8 cellular contexts compared by ENCODE assay signal in genomic region chr9:136995772-136996308, GRCh38. TPM values are rescaled to one million over a fixed set of nuclear protein-coding genes. Genes with fewer than 3 reads are reported as not detected.
DNase-seq lines count a peak whose midpoint lies in the region; ATAC-seq, FAIRE-seq and TF ChIP-seq lines count a peak whose summit lies in the region.

No MANE protein-coding gene starts in this region.

- H3K36me3 ChIP-seq in BLaER1, result peaks cover 15% of the 10 kb centered on the region
- H3K36me3 ChIP-seq in HEK293 (ENCODE audit: control insufficient read depth in 2 of 2, insufficient read depth in 1 of 2, low read length in 2 of 2), result peaks cover 0 to 18% of the 10 kb centered on the region in 2 experiments; a peak in 1 of 3 replicates

- in situ Hi-C loops in astrocyte of the spinal cord (cut with HindIII; ENCODE audit: low sequenced_read_pairs), result no loop called here

- no peaks in the 10 kb centered on the region for H3K9me3 ChIP-seq in BLaER1
- no peaks in the 10 kb centered on the region for H3K9me3 ChIP-seq in HEK293 (ENCODE audit: control insufficient read depth, insufficient read depth, low read depth, low read length)

- POLR2A ChIA-PET in HEK293 (lab: Yijun Ruan, JAX), result interaction anchor here (0.7 to 1.6 kb wide), 14 partner anchors 9 to 245 kb away, joined by 3 to 8 read pairs (median 4); partner anchors contain the start of gene TUBB4B
- POLR2A ChIA-PET in naive thymus-derived CD8-positive, alpha-beta T cell (lab: Charles Lee), result interaction anchor here (1.0 to 9.3 kb wide), 17 partner anchors 8 to 205 kb away, joined by 3 to 113 read pairs (median 4); partner anchors contain the start of genes C8G, CCDC183, FBXW5 and FUT7

- no peaks in the 10 kb centered on the region for H3K9me3 Mint-ChIP-seq in naive thymus-derived CD8-positive, alpha-beta T cell

- ATAC-seq in naive thymus-derived CD8-positive, alpha-beta T cell, result no peak
- ATAC-seq in GM18907 (IDR thresholded peaks at IDR 0.05; ENCODE audit: unreplicated experiment), result no peak

- no peak for FAIRE-seq in GM12892 (lab: Jason Lieb, UNC)

- H3K27me3 Mint-ChIP-seq in naive thymus-derived CD8-positive, alpha-beta T cell, result no peaks in the 10 kb centered on the region

- H3K4me2 ChIP-seq in BLaER1, result peak overlapping the region; percentile 84

- H3K27me3 ChIP-seq in BLaER1, result no peaks in the 10 kb centered on the region

- CTCF ChIA-PET in HEK293 (lab: Yijun Ruan, JAX), result interaction anchor here (0.7 to 5.4 kb wide), 5 partner anchors 34 to 208 kb away, joined by 3 to 38 read pairs (median 4); partner anchors contain the start of gene ABCA2

- H3K4me3 Mint-ChIP-seq in naive thymus-derived CD8-positive, alpha-beta T cell, result peak overlapping the region; percentile 60 to 87 (median 77)

- DNase-seq in astrocyte of the spinal cord (ENCODE audit: low read depth, low spot score) (peak; percentile 32), GM12892 (ENCODE audit: insufficient read length) (no peak), NCI-H187 treated with DMSO at 0.1 percent for 48 hours (lab: John Stamatoyannopoulos, UW) (no peak), DMS153 treated with DMSO at 0.1 percent for 48 hours (lab: John Stamatoyannopoulos, UW; ENCODE audit: unreplicated experiment) (no peak)
- no peak for DNase-seq in naive thymus-derived CD8-positive, alpha-beta T cell

- peak overlapping the region; percentile 66 for H3K9ac ChIP-seq in BLaER1

- H3K4me3 ChIP-seq in BLaER1, result no peak overlapping the region
- no peak overlapping the region for H3K4me3 ChIP-seq in HEK293 (ENCODE audit: low read depth, low read length)
- H3K4me3 ChIP-seq in astrocyte of the spinal cord (ENCODE audit: low read depth, low read length), result peak overlapping the region; percentile 13

- H3K4me1 ChIP-seq in BLaER1, result peaks cover 81% of the 10 kb centered on the region
- peaks cover 5% of the 10 kb centered on the region for H3K4me1 ChIP-seq in HEK293 (ENCODE audit: control insufficient read depth, insufficient read depth, low read length)

- H3K27ac ChIP-seq in BLaER1 (peak overlapping the region; percentile 46; the same call in 1 of the 2 replicates), HEK293 (ENCODE audit: extremely low read depth, low read depth, low read length) (no peak overlapping the region)

- H3K36me3 Mint-ChIP-seq in naive thymus-derived CD8-positive, alpha-beta T cell, result peaks cover 0 to 5% (median 2%) of the 10 kb centered on the region in 3 donors

- peak overlapping the region; percentile 69 to 98 (median 90) for H3K27ac Mint-ChIP-seq in naive thymus-derived CD8-positive, alpha-beta T cell

- H4K20me1 ChIP-seq in BLaER1, result peaks cover 24% of the 10 kb centered on the region

- peaks cover 20 to 63% (median 59%) of the 10 kb centered on the region in 4 donors for H3K4me1 Mint-ChIP-seq in naive thymus-derived CD8-positive, alpha-beta T cell

- TF ChIP-seq POLR2A in GM12892 (IDR thresholded peaks at IDR 0.05; ENCODE audit: low read depth, low read length), result no peak

- TF ChIP-seq CTCF in HEK293 (tag by site-specific recombination; IDR thresholded peaks at IDR 0.05), result no peak
- TF ChIP-seq CTCF in astrocyte of the spinal cord (IDR thresholded peaks at IDR 0.05; ENCODE audit: low read depth, low read length), result no peak

TF ChIP-seq in HEK293, 187 proteins besides CTCF, POLR2A, EP300 and RAD21:
- TF ChIP-seq SP3 (tag by site-specific recombination; IDR thresholded peaks at IDR 0.05) (no peak), KLF1 (tag by site-specific recombination; IDR thresholded peaks at IDR 0.05) (peak; percentile 63; the same call in 1 of the 2 replicates), ZNF24 (tag by site-specific recombination; IDR thresholded peaks at IDR 0.05) (no peak), ZIC2 (tag by site-specific recombination; IDR thresholded peaks at IDR 0.05) (peak; percentile 32), ZNF785 (tag by site-specific recombination; IDR thresholded peaks at IDR 0.05) (no peak), ZXDB (tag by site-specific recombination; IDR thresholded peaks at IDR 0.05) (0 out of 2 replicates have a peak, but pooled peaks have one; percentile 23), ZNF830 (tag by site-specific recombination; IDR thresholded peaks at IDR 0.05; ENCODE audit: low read depth) (no peak), ZBTB8A (tag by site-specific recombination; IDR thresholded peaks at IDR 0.05) (peak; percentile 6; the same call in 1 of the 2 replicates), GLI4 (tag by site-specific recombination; IDR thresholded peaks at IDR 0.05) (no peak), GLIS1 (tag by site-specific recombination; IDR thresholded peaks at IDR 0.05) (peak; percentile 50), ZNF426 (tag by site-specific recombination; IDR thresholded peaks at IDR 0.05) (no peak), EGR2 (tag by site-specific recombination; IDR thresholded peaks at IDR 0.05; ENCODE audit: low read depth) (peak; percentile 41; the same call in 1 of the 2 replicates)
- TF ChIP-seq, protein P1, sequence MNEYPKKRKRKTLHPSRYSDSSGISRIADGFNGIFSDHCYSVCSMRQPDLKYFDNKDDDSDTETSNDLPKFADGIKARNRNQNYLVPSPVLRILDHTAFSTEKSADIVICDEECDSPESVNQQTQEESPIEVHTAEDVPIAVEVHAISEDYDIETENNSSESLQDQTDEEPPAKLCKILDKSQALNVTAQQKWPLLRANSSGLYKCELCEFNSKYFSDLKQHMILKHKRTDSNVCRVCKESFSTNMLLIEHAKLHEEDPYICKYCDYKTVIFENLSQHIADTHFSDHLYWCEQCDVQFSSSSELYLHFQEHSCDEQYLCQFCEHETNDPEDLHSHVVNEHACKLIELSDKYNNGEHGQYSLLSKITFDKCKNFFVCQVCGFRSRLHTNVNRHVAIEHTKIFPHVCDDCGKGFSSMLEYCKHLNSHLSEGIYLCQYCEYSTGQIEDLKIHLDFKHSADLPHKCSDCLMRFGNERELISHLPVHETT (tag by site-specific recombination; IDR thresholded peaks at IDR 0.05), result no peak
- TF ChIP-seq, protein P2, sequence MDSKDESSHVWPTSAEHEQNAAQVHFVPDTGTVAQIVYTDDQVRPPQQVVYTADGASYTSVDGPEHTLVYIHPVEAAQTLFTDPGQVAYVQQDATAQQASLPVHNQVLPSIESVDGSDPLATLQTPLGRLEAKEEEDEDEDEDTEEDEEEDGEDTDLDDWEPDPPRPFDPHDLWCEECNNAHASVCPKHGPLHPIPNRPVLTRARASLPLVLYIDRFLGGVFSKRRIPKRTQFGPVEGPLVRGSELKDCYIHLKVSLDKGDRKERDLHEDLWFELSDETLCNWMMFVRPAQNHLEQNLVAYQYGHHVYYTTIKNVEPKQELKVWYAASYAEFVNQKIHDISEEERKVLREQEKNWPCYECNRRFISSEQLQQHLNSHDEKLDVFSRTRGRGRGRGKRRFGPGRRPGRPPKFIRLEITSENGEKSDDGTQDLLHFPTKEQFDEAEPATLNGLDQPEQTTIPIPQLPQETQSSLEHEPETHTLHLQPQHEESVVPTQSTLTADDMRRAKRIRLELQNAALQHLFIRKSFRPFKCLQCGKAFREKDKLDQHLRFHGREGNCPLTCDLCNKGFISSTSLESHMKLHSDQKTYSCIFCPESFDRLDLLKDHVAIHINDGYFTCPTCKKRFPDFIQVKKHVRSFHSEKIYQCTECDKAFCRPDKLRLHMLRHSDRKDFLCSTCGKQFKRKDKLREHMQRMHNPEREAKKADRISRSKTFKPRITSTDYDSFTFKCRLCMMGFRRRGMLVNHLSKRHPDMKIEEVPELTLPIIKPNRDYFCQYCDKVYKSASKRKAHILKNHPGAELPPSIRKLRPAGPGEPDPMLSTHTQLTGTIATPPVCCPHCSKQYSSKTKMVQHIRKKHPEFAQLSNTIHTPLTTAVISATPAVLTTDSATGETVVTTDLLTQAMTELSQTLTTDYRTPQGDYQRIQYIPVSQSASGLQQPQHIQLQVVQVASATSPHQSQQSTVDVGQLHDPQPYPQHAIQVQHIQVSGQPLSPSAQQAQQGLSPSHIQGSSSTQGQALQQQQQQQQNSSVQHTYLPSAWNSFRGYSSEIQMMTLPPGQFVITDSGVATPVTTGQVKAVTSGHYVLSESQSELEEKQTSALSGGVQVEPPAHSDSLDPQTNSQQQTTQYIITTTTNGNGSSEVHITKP (tag by site-specific recombination; IDR thresholded peaks at IDR 0.05), result peak; percentile 57

RNA-seq across cellular contexts. Expression of gene CLIC3, which starts 0.5 kb away (rescaled TPM):
- 10 to 100 TPM; 11.1 to 13.5 TPM for total RNA-seq in naive thymus-derived CD8-positive, alpha-beta T cell
- polyA plus RNA-seq in naive thymus-derived CD8-positive, alpha-beta T cell, result 10 to 100 TPM in 2 of 3 donors, 1 to 10 TPM in 1; 7.0 to 30.2 (median 16.9) TPM
- not detected for polyA plus RNA-seq in GM12892 (2012; ENCODE audit: missing spikeins)

RNA-seq across cellular contexts. Expression of gene PAXX, which starts 3.6 kb away (rescaled TPM):
- 100 to 1,000 TPM; 129 to 137 TPM for total RNA-seq in naive thymus-derived CD8-positive, alpha-beta T cell
- polyA plus RNA-seq in naive thymus-derived CD8-positive, alpha-beta T cell, result 100 to 1,000 TPM; 104 to 119 (median 112) TPM
- 12.8 TPM for polyA plus RNA-seq in GM12892 (2012; ENCODE audit: missing spikeins)

RNA-seq across cellular contexts. Expression of gene LCNL1, which starts 13.0 kb away (rescaled TPM):
- total RNA-seq in naive thymus-derived CD8-positive, alpha-beta T cell, result under 1 TPM; 0.44 to 0.74 TPM
- not detected for polyA plus RNA-seq in naive thymus-derived CD8-positive, alpha-beta T cell
- not detected for polyA plus RNA-seq in GM12892 (2012; ENCODE audit: missing spikeins)

RNA-seq across cellular contexts. Expression of gene PTGDS, which starts 18.5 kb away (rescaled TPM):
- total RNA-seq in naive thymus-derived CD8-positive, alpha-beta T cell, result under 1 TPM in 1 of 2 experiments, not detected in 1; 0.58 TPM
- 1 to 10 TPM in 1 of 3 donors, under 1 TPM in 1, not detected in 1; 0.31 to 3.2 TPM for polyA plus RNA-seq in naive thymus-derived CD8-positive, alpha-beta T cell
- polyA plus RNA-seq in GM12892 (2012; ENCODE audit: missing spikeins), result not detected

RNA-seq across cellular contexts. Expression of gene ABCA2, which starts 32.2 kb away (rescaled TPM):
- total RNA-seq in naive thymus-derived CD8-positive, alpha-beta T cell, result 10 to 100 TPM; 37.0 to 41.5 TPM
- 1 to 10 TPM; 3.9 to 9.4 (median 4.7) TPM for polyA plus RNA-seq in naive thymus-derived CD8-positive, alpha-beta T cell
- 1.4 TPM for polyA plus RNA-seq in GM12892 (2012; ENCODE audit: missing spikeins)
